ENCODE assay signal across 25 cellular contexts in genomic region chr13:23531446-23531845, GRCh38. TPM values are rescaled to one million over a fixed set of nuclear protein-coding genes. Genes with fewer than 3 reads are reported as not detected.
A peak's percentile ranks its signal among the peaks of the same experiment; 100 is the strongest.
DNase-seq lines count a peak whose midpoint lies in the region; FAIRE-seq and TF ChIP-seq lines count a peak whose summit lies in the region.
"Had no signal": no experiment of that assay in that cellular context is flagged by ENCODE, and none has a peak within 500 bp of the region (broad histone marks: within the 10 kb centered on the region; RNA-seq: fewer than 3 reads in every experiment).

No MANE protein-coding gene starts in this region.

- H3K79me2 ChIP-seq in trophoblast cell (ENCODE audit: control insufficient read depth, insufficient read depth, low read length, poor library complexity), result no peaks in the 10 kb centered on the region

- H3K79me1 ChIP-seq in trophoblast cell (ENCODE audit: low read length), result peaks cover 8% of the 10 kb centered on the region

- peak overlapping the region; percentile 23 for H2BK120ac ChIP-seq in trophoblast cell (ENCODE audit: insufficient read depth, low read length, poor library complexity)

- H3K27me3 ChIP-seq in trophoblast cell (ENCODE audit: insufficient read depth, low read length), result no peaks in the 10 kb centered on the region
- H3K27me3 ChIP-seq: BE2C, BLaER1 had no signal

- intact Hi-C loops in kidney (cut with DNase I), result no loop called here

- TF ChIP-seq CTCF in kidney (IDR thresholded peaks at IDR 0.05; ENCODE audit: borderline replicate concordance, extremely low read depth, insufficient read depth) (no peak), GM10248 (IDR thresholded peaks at IDR 0.05; ENCODE audit: control extremely low read depth, extremely low read depth, low read depth, missing control alignments) (no peak)

- no CpG with 5 or more reads among the region's 15 CpGs for WGBS in trophoblast cell (ENCODE audit: extremely low coverage, insufficient coverage, insufficient read length)

- peak overlapping the region; percentile 43 for H3K14ac ChIP-seq in trophoblast cell (ENCODE audit: low read length)

- CTCF ChIA-PET in GM10248 (lab: Yijun Ruan, JAX), result interaction anchor here (0.8 kb wide), 1 partner anchor 43 kb away, joined by 3 read pairs; no protein-coding TSS in a partner anchor

- POLR2A ChIA-PET in GM10248 (lab: Yijun Ruan, JAX), result no interaction called here

- no peak overlapping the region for H3K4me2 ChIP-seq in trophoblast cell (ENCODE audit: low read length)
- H3K4me2 ChIP-seq: BLaER1 had no signal

- no peaks in the 10 kb centered on the region for H3K36me3 ChIP-seq in kidney (ENCODE audit: control insufficient read depth in 1 of 2, insufficient read depth in 2 of 2, low read length in 2 of 2)
- H3K36me3 ChIP-seq in trophoblast cell (ENCODE audit: control insufficient read depth in 1 of 2, insufficient read depth in 2 of 2, low read length in 2 of 2), result peaks cover 5 to 6% of the 10 kb centered on the region in 2 experiments
- H3K36me3 ChIP-seq: BE2C, BLaER1 had no signal

- no peak for FAIRE-seq in kidney (lab: Jason Lieb, UNC)
- FAIRE-seq: A204.1, GM12891, GM18507 had no signal

- H3K4me3 ChIP-seq in kidney (ENCODE audit: low read length in 2 of 2) (no peak overlapping the region), trophoblast cell (ENCODE audit: low read depth, low read length) (peak overlapping the region; percentile 2)
- H3K4me3 ChIP-seq: BLaER1 had no signal

- H3K4me1 ChIP-seq in kidney (ENCODE audit: control insufficient read depth in 1 of 2, insufficient read depth in 1 of 2, low read depth in 1 of 2, low read length in 2 of 2), result no peaks in the 10 kb centered on the region
- H3K4me1 ChIP-seq in trophoblast cell (ENCODE audit: control insufficient read depth in 1 of 2, insufficient read depth in 2 of 2, low read length in 2 of 2), result peaks cover 0 to 6% of the 10 kb centered on the region in 2 experiments
- H3K4me1 ChIP-seq: BE2C, BLaER1 had no signal

- H2AFZ ChIP-seq in trophoblast cell (ENCODE audit: insufficient read depth, low read length, poor library complexity), result no peak overlapping the region

- H3K9me3 ChIP-seq in kidney (ENCODE audit: control insufficient read depth in 1 of 2, low read length in 2 of 2) (no peaks in the 10 kb centered on the region), trophoblast cell (ENCODE audit: insufficient read depth, low read depth, low read length) (peaks cover 6% of the 10 kb centered on the region)

- peak; percentile 63 for DNase-seq in kidney
- DNase-seq in trophoblast cell, result no peak
- no peak for DNase-seq in SIG-M5 treated with dmso at 0.1 percent for 504 hours (lab: John Stamatoyannopoulos, UW; ENCODE audit: unreplicated experiment)
- no peak for DNase-seq in GM10248 (ENCODE audit: extremely low spot score)
- DNase-seq in NCI-H2196 (lab: John Stamatoyannopoulos, UW; ENCODE audit: unreplicated experiment), result no peak
- DNase-seq: 8988T; ACHN; BE2C; C1 segment of cervical spinal cord; CD4-positive, alpha-beta memory T cell; CD4-positive, CD25-positive, alpha-beta regulatory T cell; CD8-positive, alpha-beta memory T cell; COR-L47; DMS 273 treated with DMSO at 0.1 percent for 48 hours; DMS153; DMS53; DMS79; DND-41; EL; GDM1 had no signal

- no peak overlapping the region for H3K18ac ChIP-seq in trophoblast cell (ENCODE audit: low read length)

- H3K4ac ChIP-seq in trophoblast cell (ENCODE audit: low read depth, low read length), result no peak overlapping the region

- no peak overlapping the region for H2BK5ac ChIP-seq in trophoblast cell (ENCODE audit: low read depth, low read length, poor library complexity)

- H2BK12ac ChIP-seq in trophoblast cell (ENCODE audit: low read length), result peak overlapping the region; percentile 2

- no peak overlapping the region for H4K12ac ChIP-seq in trophoblast cell (ENCODE audit: low read depth, low read length)

- H3K9ac ChIP-seq in kidney (ENCODE audit: low read length in 2 of 2) (no peak overlapping the region), trophoblast cell (ENCODE audit: low read length) (no peak overlapping the region)
- H3K9ac ChIP-seq: BLaER1 had no signal

- H3K27ac ChIP-seq in kidney (ENCODE audit: low read depth in 2 of 2, low read length in 2 of 2) (no peak overlapping the region), trophoblast cell (ENCODE audit: low read depth, low read length) (peak overlapping the region; percentile 3)
- H3K27ac ChIP-seq: BLaER1 had no signal

- H4K91ac ChIP-seq in trophoblast cell (ENCODE audit: low read depth, low read length), result peak overlapping the region; percentile 76

- H3K23ac ChIP-seq in trophoblast cell (ENCODE audit: low read length), result no peak overlapping the region

- H2AK5ac ChIP-seq in trophoblast cell (ENCODE audit: low read length), result peak overlapping the region; percentile 58

- no peak overlapping the region for H4K8ac ChIP-seq in trophoblast cell (ENCODE audit: low read depth, low read length)

RNA-seq across cellular contexts. Expression of gene TNFRSF19, which starts 38.8 kb away (rescaled TPM):
- total RNA-seq in kidney, result 14.7 TPM
- polyA plus RNA-seq in kidney (ENCODE audit: insufficient read depth, low read depth, low replicate concordance), result 10.1 TPM
- 85.2 and 86.7 TPM in 2 replicates for polyA plus RNA-seq in trophoblast cell (2013)
- total RNA-seq: CD4-positive, alpha-beta memory T cell; CD8-positive, alpha-beta memory T cell; G401 had no signal
- polyA plus RNA-seq: CD8-positive, alpha-beta memory T cell had no signal
